ENCODE assay signal across 31 cellular contexts in the genomic region with DNA sequence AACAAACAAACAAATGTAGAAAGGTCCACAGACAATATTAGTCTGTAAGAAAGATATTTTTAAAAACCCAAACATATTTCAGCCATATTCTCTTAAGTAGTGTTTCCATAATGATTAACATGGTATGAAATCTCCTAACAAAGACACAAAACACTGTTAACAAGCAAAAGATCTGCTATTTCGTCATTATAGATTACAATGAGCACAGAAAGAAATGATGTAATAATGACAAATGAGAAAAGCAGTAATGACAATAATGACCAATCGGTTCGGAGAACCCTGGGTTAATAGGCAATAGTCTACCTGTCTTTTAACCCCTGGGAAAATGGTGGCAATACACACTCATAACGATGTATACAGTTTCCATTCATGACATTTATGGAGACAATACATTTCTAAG.
"Had no signal": no experiment of that assay in that cellular context is flagged by ENCODE, and none has a peak within 500 bp of the region (broad histone marks: within the 10 kb centered on the region; RNA-seq: fewer than 3 reads in every experiment).

No MANE protein-coding gene starts in this region.

- H3K4me3 Mint-ChIP-seq: natural killer cell; nephron; neural progenitor cell; stimulated activated memory B cell treated with anti-CD40 and anti-IgM and Interleukin-4, amounts not matched to agents 10 μg/mL and 1 μg/mL and 100 μg/mL, for 72 hours; stimulated activated naive CD8-positive, alpha-beta T cell treated with anti-CD3 and anti-CD28 coated beads, Interleukin-15, amount 100 ng/mL, for 72 hours; type B pancreatic cell had no signal

- H3K4me1 Mint-ChIP-seq: nephron; neural progenitor cell; stimulated activated memory B cell treated with anti-CD40 and anti-IgM and Interleukin-4, amounts not matched to agents 10 μg/mL and 1 μg/mL and 100 μg/mL, for 72 hours had no signal

- H2AFZ ChIP-seq: neural progenitor cell, parathyroid adenoma had no signal

- H3K27ac Mint-ChIP-seq: nephron; neural progenitor cell; progenitor cell of endocrine pancreas; stimulated activated memory B cell treated with anti-CD40 and anti-IgM and Interleukin-4, amounts not matched to agents 10 μg/mL and 1 μg/mL and 100 μg/mL, for 72 hours; stimulated activated naive CD8-positive, alpha-beta T cell treated with anti-CD3 and anti-CD28 coated beads, Interleukin-15, amount 100 ng/mL, for 72 hours; type B pancreatic cell had no signal

- H3K9me3 ChIP-seq: ovary, psoas muscle, spleen, suprapubic skin, testis, tibial artery, transverse colon, upper lobe of right lung, vagina had no signal

- H3K36me3 ChIP-seq: neural progenitor cell, ovary had no signal

- H3K79me2 ChIP-seq: parathyroid adenoma had no signal

- H3K4me2 ChIP-seq: neural progenitor cell, smooth muscle cell had no signal

- ATAC-seq: natural killer cell; psoas muscle; right cardiac atrium; sciatic nerve; stimulated activated memory B cell treated with anti-CD40 and anti-IgM and Interleukin-4, amounts not matched to agents 10 μg/mL and 1 μg/mL and 100 μg/mL, for 72 hours; stimulated activated naive CD8-positive, alpha-beta T cell treated with anti-CD3 and anti-CD28 coated beads, Interleukin-15, amount 100 ng/mL, for 72 hours; stimulated activated naive CD8-positive, alpha-beta T cell treated with anti-CD3 and anti-CD28 coated beads, Interleukin-15, Interleukin-2, amounts not matched to agents 100 U/mL and 50 U/mL, for 24 hours; upper lobe of right lung had no signal

- H3K27me3 Mint-ChIP-seq: progenitor cell of endocrine pancreas; stimulated activated memory B cell treated with anti-CD40 and anti-IgM and Interleukin-4, amounts not matched to agents 10 μg/mL and 1 μg/mL and 100 μg/mL, for 72 hours; stimulated activated naive CD8-positive, alpha-beta T cell treated with anti-CD3 and anti-CD28 coated beads, Interleukin-15, amount 100 ng/mL, for 72 hours; type B pancreatic cell had no signal

- H3K9ac ChIP-seq: neural progenitor cell, parathyroid adenoma had no signal

- H3K4me3 ChIP-seq: neural progenitor cell, ovary, psoas muscle, skin epidermis, smooth muscle cell, spleen, suprapubic skin, testis, tibial artery, transverse colon, upper lobe of right lung, vagina had no signal

- H3K27ac ChIP-seq: neural progenitor cell, ovary, parathyroid adenoma, psoas muscle, skin epidermis, spleen, suprapubic skin, testis, tibial artery, transverse colon, upper lobe of right lung, vagina had no signal

- H3K27me3 ChIP-seq: neural progenitor cell, ovary, spleen, suprapubic skin, testis, tibial artery, transverse colon, upper lobe of right lung, vagina had no signal

- H3K9me3 Mint-ChIP-seq: natural killer cell; nephron; neural progenitor cell; stimulated activated memory B cell treated with anti-CD40 and anti-IgM and Interleukin-4, amounts not matched to agents 10 μg/mL and 1 μg/mL and 100 μg/mL, for 72 hours; stimulated activated naive CD8-positive, alpha-beta T cell treated with anti-CD3 and anti-CD28 coated beads, Interleukin-15, amount 100 ng/mL, for 72 hours; type B pancreatic cell had no signal

- H3K4me1 ChIP-seq: neural progenitor cell, parathyroid adenoma, psoas muscle, suprapubic skin, testis, tibial artery, vagina had no signal

- DNase-seq: natural killer cell; occipital lobe; ovary; posterior cingulate gyrus; psoas muscle; right cardiac atrium; spleen; stimulated activated CD4-positive, alpha-beta T cell treated with anti-CD3 and anti-CD28 coated beads, Interleukin-12 subunit alpha, Interleukin-12 subunit beta, amount 100 ng/mL, for 4 hours; stimulated activated CD4-positive, alpha-beta T cell treated with anti-CD3 and anti-CD28 coated beads, Interleukin-1b, Interleukin-23, amount 100 ng/mL, for 48 hours; stimulated activated CD4-positive, alpha-beta T cell treated with anti-CD3 and anti-CD28 coated beads, Interleukin-4, amount 100 ng/mL, for 1 hour; stimulated activated CD4-positive, alpha-beta T cell treated with anti-CD3 and anti-CD28 coated beads, Interleukin-4, amount 100 ng/mL, for 4 hours; stimulated activated CD8-positive, alpha-beta memory T cell treated with anti-CD3 and anti-CD28 coated beads, Interleukin-4, amount 100 ng/mL, for 48 hours; stimulated activated naive CD4-positive, alpha-beta T cell; stimulated activated naive CD8-positive, alpha-beta T cell treated with anti-CD3 and anti-CD28 coated beads, Interleukin-15, amount 100 ng/mL, for 72 hours; stimulated activated naive CD8-positive, alpha-beta T cell treated with anti-CD3 and anti-CD28 coated beads, Interleukin-15, Interleukin-2, amounts not matched to agents 100 U/mL and 50 U/mL, for 24 hours; substantia nigra; testis; tibial artery; transverse colon; upper lobe of right lung had no signal
